14 cellular contexts compared by ENCODE assay signal in genomic region chr22:30385913-30386312, GRCh38. TPM values are rescaled to one million over a fixed set of nuclear protein-coding genes. Genes with fewer than 3 reads are reported as not detected.
DNase-seq lines count a peak whose midpoint lies in the region; ATAC-seq and TF ChIP-seq lines count a peak whose summit lies in the region.
"Had no signal": no experiment of that assay in that cellular context is flagged by ENCODE, and none has a peak within 500 bp of the region (broad histone marks: within the 10 kb centered on the region; RNA-seq: fewer than 3 reads in every experiment).

No MANE protein-coding gene starts in this region.

- H3K27ac Mint-ChIP-seq in GM23338 (no peak overlapping the region; the same call in 1 of the 2 replicates), naive B cell (peak overlapping the region in 4 of 6 donors; percentile 27 to 76 (median 53))
- no peak overlapping the region for H3K27ac Mint-ChIP-seq in activated naive CD8-positive, alpha-beta T cell treated with anti-CD3 and anti-CD28 coated beads, Interleukin-2, amount 10 ng/mL, durations not matched to agents 7 days and 5 days

- H3K4me1 Mint-ChIP-seq in GM23338 = peaks cover 8% of the 10 kb centered on the region
- peaks cover 11% of the 10 kb centered on the region for H3K4me1 Mint-ChIP-seq in activated naive CD8-positive, alpha-beta T cell treated with anti-CD3 and anti-CD28 coated beads, Interleukin-2, amount 10 ng/mL, durations not matched to agents 7 days and 5 days
- H3K4me1 Mint-ChIP-seq in naive B cell = peaks cover 17 to 19% (median 18%) of the 10 kb centered on the region in 3 donors

- H3K27me3 ChIP-seq in AG04450 (ENCODE audit: control insufficient read depth, insufficient read depth, low read length) = no peaks in the 10 kb centered on the region
- no peaks in the 10 kb centered on the region for H3K27me3 ChIP-seq in GM23338 (ENCODE audit: insufficient read depth)
- H3K27me3 ChIP-seq: heart left ventricle, sigmoid colon had no signal

- no peaks in the 10 kb centered on the region for H3K9me2 ChIP-seq in GM23338 (ENCODE audit: insufficient read depth)

- no peak for TF ChIP-seq CTCF in AG04450 (IDR thresholded peaks at IDR 0.05; ENCODE audit: low read depth, low read length)
- no peak for TF ChIP-seq CTCF in GM23338 (conservative IDR thresholded peaks at IDR 0.05; ENCODE audit: low read depth in 2 of 2)

- no peak overlapping the region for H3K27ac ChIP-seq in AG04450 (ENCODE audit: low read depth, low read length)
- H3K27ac ChIP-seq in GM23338 (ENCODE audit: low read depth) = no peak overlapping the region
- no peak overlapping the region for H3K27ac ChIP-seq in caudate nucleus (ENCODE audit: low read depth, low read length)

- H3K79me2 ChIP-seq in GM23338 (replicated peaks; ENCODE audit: insufficient read depth) = no peaks in the 10 kb centered on the region

- peaks cover 12% of the 10 kb centered on the region for H3K9me3 Mint-ChIP-seq in GM23338
- no peaks in the 10 kb centered on the region for H3K9me3 Mint-ChIP-seq in activated naive CD8-positive, alpha-beta T cell treated with anti-CD3 and anti-CD28 coated beads, Interleukin-2, amount 10 ng/mL, durations not matched to agents 7 days and 5 days
- H3K9me3 Mint-ChIP-seq in naive B cell = no peaks in the 10 kb centered on the region

- H3F3A ChIP-seq in GM23338 (replicated peaks; ENCODE audit: low read depth) = no peaks in the 10 kb centered on the region

- H3K36me3 ChIP-seq in GM23338 (ENCODE audit: insufficient read depth) = no peaks in the 10 kb centered on the region

- no peak for ATAC-seq in GM23338
- ATAC-seq in activated naive CD8-positive, alpha-beta T cell treated with anti-CD3 and anti-CD28 coated beads, Interleukin-2, amount 10 ng/mL, durations not matched to agents 7 days and 5 days (ENCODE audit: low read depth) = no peak
- no peak for ATAC-seq in naive B cell (ENCODE audit: low read depth in 2 of 2)
- ATAC-seq in GM21528 (IDR thresholded peaks at IDR 0.05; ENCODE audit: low FRiP score, unreplicated experiment) = no peak
- ATAC-seq in HG02798 (IDR thresholded peaks at IDR 0.05; ENCODE audit: poor library complexity, unreplicated experiment) = no peak
- ATAC-seq: heart left ventricle had no signal

- H3K9me3 ChIP-seq in AG04450 (ENCODE audit: control insufficient read depth, insufficient read depth, low read length) = peaks cover 3% of the 10 kb centered on the region; the same call in 1 of the 2 replicates
- H3K9me3 ChIP-seq: heart left ventricle, sigmoid colon had no signal

- no peaks in the 10 kb centered on the region for H4K20me1 ChIP-seq in GM23338 (replicated peaks; ENCODE audit: insufficient read depth)

- peaks cover 10% of the 10 kb centered on the region for H3K36me3 Mint-ChIP-seq in GM23338 (ENCODE audit: low read depth)
- peaks cover under 1% of the 10 kb centered on the region for H3K36me3 Mint-ChIP-seq in activated naive CD8-positive, alpha-beta T cell treated with anti-CD3 and anti-CD28 coated beads, Interleukin-2, amount 10 ng/mL, durations not matched to agents 7 days and 5 days
- H3K36me3 Mint-ChIP-seq in naive B cell = no peaks in the 10 kb centered on the region

- H3K4me2 ChIP-seq in GM23338 = peak overlapping the region; percentile 90; the same call in 1 of the 2 replicates

- peak overlapping the region; percentile 72 for H3K4me3 ChIP-seq in AG04450 (ENCODE audit: low read depth, low read length)
- H3K4me3 ChIP-seq in GM23338 = peak overlapping the region; percentile 73; the same call in 1 of the 2 replicates

- peaks cover 5% of the 10 kb centered on the region for H3K4me1 ChIP-seq in GM23338 (ENCODE audit: insufficient read depth)

- POLR2A ChIA-PET in AG04450 (lab: Yijun Ruan, JAX) = interaction anchor here (0.7 kb wide), 1 partner anchor 37 kb away, joined by 4 read pairs; no protein-coding TSS in a partner anchor
- POLR2A ChIA-PET in activated naive CD8-positive, alpha-beta T cell treated with anti-CD3 and anti-CD28 coated beads, Interleukin-2, amount 10 ng/mL, durations not matched to agents 7 days and 5 days (lab: Charles Lee) = interaction anchor here (0.6 to 10.5 kb wide), 2 partner anchors 29 to 96 kb away, joined by 3 to 100 read pairs; partner anchors contain the start of genes CASTOR1, CCDC157 and SF3A1

- CTCF ChIA-PET in AG04450 (lab: Charles Lee) = interaction anchor here (1.1 to 3.0 kb wide), 2 partner anchors 98 to 123 kb away, joined by 4 to 23 read pairs; no protein-coding TSS in a partner anchor

- no peak overlapping the region for H2AFZ ChIP-seq in GM23338

- peak overlapping the region; percentile 87 for H3K4me3 Mint-ChIP-seq in GM23338
- H3K4me3 Mint-ChIP-seq in activated naive CD8-positive, alpha-beta T cell treated with anti-CD3 and anti-CD28 coated beads, Interleukin-2, amount 10 ng/mL, durations not matched to agents 7 days and 5 days = peak overlapping the region; percentile 86
- H3K4me3 Mint-ChIP-seq in naive B cell = peak overlapping the region in 7 of 8 donors; percentile 6 to 93 (median 81)

- DNase-seq in AG04450 (ENCODE audit: low read depth, low spot score) = no peak
- no peak for DNase-seq in GM23338 (ENCODE audit: low spot score)
- no peak for DNase-seq in activated naive CD8-positive, alpha-beta T cell treated with anti-CD3 and anti-CD28 coated beads, Interleukin-2, amount 10 ng/mL, durations not matched to agents 7 days and 5 days
- no peak for DNase-seq in naive B cell
- no peak for DNase-seq in caudate nucleus (lab: John Stamatoyannopoulos, UW)
- DNase-seq in HPDE6-E6E7 (ENCODE audit: extremely low spot score) = no peak
- DNase-seq: activated CD4-positive, alpha-beta T cell treated with anti-CD3 and anti-CD28 coated beads for 1 hour; amniotic stem cell; effector memory CD4-positive, alpha-beta T cell; MV-4-11 had no signal

- peaks cover 7% of the 10 kb centered on the region for H3K27me3 Mint-ChIP-seq in GM23338 (ENCODE audit: insufficient read depth, low read depth, poor library complexity)
- no peaks in the 10 kb centered on the region for H3K27me3 Mint-ChIP-seq in activated naive CD8-positive, alpha-beta T cell treated with anti-CD3 and anti-CD28 coated beads, Interleukin-2, amount 10 ng/mL, durations not matched to agents 7 days and 5 days
- H3K27me3 Mint-ChIP-seq in naive B cell = no peaks in the 10 kb centered on the region

TF ChIP-seq in GM23338, 12 proteins besides CTCF, POLR2A, EP300 and RAD21 (continues in another document):
- TF ChIP-seq JUNB (IDR thresholded peaks at IDR 0.05; ENCODE audit: unreplicated experiment) = no peak
- no peak for TF ChIP-seq NANOG (IDR thresholded peaks at IDR 0.05; ENCODE audit: borderline replicate concordance)
- no peak for TF ChIP-seq ETS1 (IDR thresholded peaks at IDR 0.05)

RNA-seq across cellular contexts. Expression of gene RNF215, which starts 1.3 kb away (rescaled TPM):
- polyA plus RNA-seq in AG04450 (2011; rRNA removed) (11.4 and 12.1 TPM in 2 replicates), GM23338 (2016; fragmentation: Nextera tagmentation; extraction: Ambion mirVana) (1.8 and 3.3 TPM in 2 replicates), naive B cell (ENCODE audit: low read depth in 6 of 6) (1 to 10 TPM in 1 of 6 donors, under 1 TPM in 4, not detected in 1; 0.30 to 1.0 (median 0.95) TPM)
- polyA minus RNA-seq in AG04450 (2011; rRNA and poly(A)+ RNA removed) = 21.1 and 25.1 TPM in 2 replicates
- total RNA-seq in GM23338 (2014; rRNA removed; shearing (Covaris generic)) = 12.4 and 13.9 TPM in 2 replicates
- 10 to 100 TPM; 11.1 to 11.3 TPM for total RNA-seq in activated naive CD8-positive, alpha-beta T cell treated with anti-CD3 and anti-CD28 coated beads, Interleukin-2, amount 10 ng/mL, durations not matched to agents 7 days and 5 days

RNA-seq across cellular contexts. Expression of gene SEC14L2, which starts 10.9 kb away (rescaled TPM):
- polyA plus RNA-seq in AG04450 (2011; rRNA removed) (15.8 and 17.7 TPM in 2 replicates), GM23338 (2016; fragmentation: Nextera tagmentation; extraction: Ambion mirVana) (2.2 and 2.5 TPM in 2 replicates), naive B cell (ENCODE audit: low read depth in 6 of 6) (1 to 10 TPM in 3 of 6 donors, under 1 TPM in 3; 0.60 to 2.6 (median 1.0) TPM)
- polyA minus RNA-seq in AG04450 (2011; rRNA and poly(A)+ RNA removed) = 21.5 and 33.0 TPM in 2 replicates
- total RNA-seq in GM23338 (2014; rRNA removed; shearing (Covaris generic)) = 2.1 and 4.2 TPM in 2 replicates
- 1 to 10 TPM; 9.9 TPM for total RNA-seq in activated naive CD8-positive, alpha-beta T cell treated with anti-CD3 and anti-CD28 coated beads, Interleukin-2, amount 10 ng/mL, durations not matched to agents 7 days and 5 days

RNA-seq across cellular contexts. Expression of gene CCDC157, which starts 29.1 kb away (rescaled TPM):
- polyA plus RNA-seq in AG04450 (2011; rRNA removed) (1.6 and 1.8 TPM in 2 replicates), GM23338 (2016; fragmentation: Nextera tagmentation; extraction: Ambion mirVana) (3.7 and 3.8 TPM in 2 replicates), naive B cell (ENCODE audit: low read depth in 6 of 6) (1 to 10 TPM in 3 of 6 donors, under 1 TPM in 2, not detected in 1; 0.47 to 2.6 (median 1.6) TPM)
- 0.83 and 1.8 TPM in 2 replicates for polyA minus RNA-seq in AG04450 (2011; rRNA and poly(A)+ RNA removed)
- total RNA-seq in GM23338 (2014; rRNA removed; shearing (Covaris generic)) = 6.9 and 7.9 TPM in 2 replicates
- total RNA-seq in activated naive CD8-positive, alpha-beta T cell treated with anti-CD3 and anti-CD28 coated beads, Interleukin-2, amount 10 ng/mL, durations not matched to agents 7 days and 5 days = 1 to 10 TPM; 4.0 to 4.7 TPM

RNA-seq across cellular contexts. Expression of gene SF3A1, which starts 29.2 kb away (rescaled TPM):
- polyA plus RNA-seq in AG04450 (2011; rRNA removed) = 53.1 and 82.7 TPM in 2 replicates
- 110 and 164 TPM in 2 replicates for polyA minus RNA-seq in AG04450 (2011; rRNA and poly(A)+ RNA removed)
- 108 and 170 TPM in 2 replicates for total RNA-seq in GM23338 (2014; rRNA removed; shearing (Covaris generic))
- 93.4 and 107 TPM in 2 replicates for polyA plus RNA-seq in GM23338 (2016; fragmentation: Nextera tagmentation; extraction: Ambion mirVana)
- total RNA-seq in activated naive CD8-positive, alpha-beta T cell treated with anti-CD3 and anti-CD28 coated beads, Interleukin-2, amount 10 ng/mL, durations not matched to agents 7 days and 5 days = 100 to 1,000 TPM; 220 to 233 TPM
- 100 to 1,000 TPM in 1 of 6 donors, 10 to 100 TPM in 5; 34.1 to 110 (median 80.3) TPM for polyA plus RNA-seq in naive B cell (ENCODE audit: low read depth in 6 of 6)

RNA-seq across cellular contexts. Expression of gene MTFP1, which starts 39.7 kb away (rescaled TPM):
- polyA plus RNA-seq in AG04450 (2011; rRNA removed) (4.1 and 4.2 TPM in 2 replicates), GM23338 (2016; fragmentation: Nextera tagmentation; extraction: Ambion mirVana) (62.5 and 64.1 TPM in 2 replicates), naive B cell (ENCODE audit: low read depth in 6 of 6) (10 to 100 TPM in 4 of 6 donors, 1 to 10 TPM in 2; 2.6 to 18.0 (median 13.2) TPM)
- polyA minus RNA-seq in AG04450 (2011; rRNA and poly(A)+ RNA removed) = 1.4 and 3.0 TPM in 2 replicates
- 54.6 and 68.6 TPM in 2 replicates for total RNA-seq in GM23338 (2014; rRNA removed; shearing (Covaris generic))
- 10 to 100 TPM; 63.3 to 64.8 TPM for total RNA-seq in activated naive CD8-positive, alpha-beta T cell treated with anti-CD3 and anti-CD28 coated beads, Interleukin-2, amount 10 ng/mL, durations not matched to agents 7 days and 5 days

Comparison
In these comparisons a context has a peak if more than half of its experiments do, and no peak if none do; other contexts are left out.
1. H3K27ac Mint-ChIP-seq: peak in naive B cell (4 of 6); none in GM23338 (single experiment) and activated naive CD8-positive, alpha-beta T cell treated with anti-CD3 and anti-CD28 coated beads, Interleukin-2, amount 10 ng/mL, durations not matched to agents 7 days and 5 days (single experiment).
2. Peak in every context shown above with its lines, with median percentiles within 50 percentile points of each other: H3K4me3 Mint-ChIP-seq.